ENCODE assay signal across 27 cellular contexts in genomic region chr1:202251424-202252256, GRCh38. TPM values are rescaled to one million over a fixed set of nuclear protein-coding genes. Genes with fewer than 3 reads are reported as not detected.
DNase-seq lines count a peak whose midpoint lies in the region; ATAC-seq, FAIRE-seq and TF ChIP-seq lines count a peak whose summit lies in the region.
"Had no signal": no experiment of that assay in that cellular context is flagged by ENCODE, and none has a peak within 500 bp of the region (broad histone marks: within the 10 kb centered on the region; RNA-seq: fewer than 3 reads in every experiment).

No MANE protein-coding gene starts in this region.

- in situ Hi-C loops in K562 (cut with MboI) = no loop called here

- H3K36me3 ChIP-seq in HEK293 (ENCODE audit: control insufficient read depth in 2 of 2, insufficient read depth in 1 of 2, low read length in 2 of 2) = no peaks in the 10 kb centered on the region
- no peaks in the 10 kb centered on the region for H3K36me3 ChIP-seq in K562 (ENCODE audit: control insufficient read depth, insufficient read depth, low read length)
- no peaks in the 10 kb centered on the region for H3K36me3 ChIP-seq in spleen
- H3K36me3 ChIP-seq: gastrocnemius medialis, HAP-1, prostate gland, upper lobe of left lung had no signal

- H3K27me3 ChIP-seq in K562 (ENCODE audit: control insufficient read depth in 2 of 2, insufficient read depth in 2 of 2, low read length in 2 of 2) (peaks cover 38 to 69% of the 10 kb centered on the region in 2 experiments), spleen (replicated peaks in 1 of 7) (peaks cover 0 to 9% (median 0%) of the 10 kb centered on the region in 7 donors)
- H3K27me3 ChIP-seq: gastrocnemius medialis, upper lobe of left lung had no signal

- BruUV-seq in K562 (replicated peaks; lab: Mats Ljungman, UMichigan) = no TSS peak

- H2AFZ ChIP-seq in K562 (ENCODE audit: low read depth, low read length) = no peak overlapping the region

- no peak overlapping the region for H3K27ac Mint-ChIP-seq in activated naive CD4-positive, alpha-beta T cell treated with anti-CD3 and anti-CD28 coated beads, Interleukin-2, amount 10 ng/mL, durations not matched to agents 7 days and 5 days
- H3K27ac Mint-ChIP-seq: activated CD4-positive, alpha-beta T cell treated with anti-CD3 and anti-CD28 coated beads, Interleukin-2, amount 10 ng/mL, durations not matched to agents 7 days and 5 days; activated naive CD8-positive, alpha-beta T cell treated with anti-CD3 and anti-CD28 coated beads, Interleukin-2, amount 10 ng/mL, durations not matched to agents 7 days and 5 days; activated T-helper 2 cell treated with anti-CD3 and anti-CD28 coated beads, Interferon-gamma antibody, Interleukin-2, Interleukin-4, amounts not matched to agents 10 μg/mL and 5 μg/mL and 100 μg/mL, durations not matched to agents 14 hours and 24 hours and 36 hours; B cell; T-helper 1 cell treated with Interleukin-12 subunit alpha and Interleukin-12 subunit beta and Interleukin-4 antibody, amounts not matched to agents 30 μg/mL and 1 μg/mL, for 36 hours had no signal

- ATAC-seq in K562 (no peak), GM18861 (IDR thresholded peaks at IDR 0.05; ENCODE audit: unreplicated experiment) (no peak), HG03354 (IDR thresholded peaks at IDR 0.05; ENCODE audit: poor library complexity, severe bottlenecking, unreplicated experiment) (no peak)
- ATAC-seq: gastrocnemius medialis, left colon had no signal

- FAIRE-seq in K562 (lab: Jason Lieb, UNC) = no peak
- FAIRE-seq: GM19239 had no signal

- TF ChIP-seq POLR2A in K562 (conservative IDR thresholded peaks at IDR 0.05) (no peak), spleen (IDR thresholded peaks at IDR 0.05) (no peak)

- WGBS in K562 (ENCODE audit: insufficient coverage, low coverage, missing lambda C conversion rate) = 0% methylated on average over 5 of the region's 6 CpGs
- 42 to 51% (median 44%) methylated on average over 5 to 6 of the region's 6 CpGs for WGBS in spleen, 5 donors

- peaks cover 55% of the 10 kb centered on the region for H3K27me3 Mint-ChIP-seq in activated naive CD4-positive, alpha-beta T cell treated with anti-CD3 and anti-CD28 coated beads, Interleukin-2, amount 10 ng/mL, durations not matched to agents 7 days and 5 days
- H3K27me3 Mint-ChIP-seq: central memory CD8-positive, alpha-beta T cell had no signal

- H3K9ac ChIP-seq in K562 (ENCODE audit: insufficient read depth in 1 of 2, low read depth in 2 of 2, low read length in 2 of 2) = no peak overlapping the region
- H3K9ac ChIP-seq: SK-N-SH had no signal

- TF ChIP-seq RAD21 in K562 (CRISPR knock-in tag; conservative IDR thresholded peaks at IDR 0.05 in 1 of 2, IDR thresholded peaks at IDR 0.05 in 1 of 2) = no peak

- intact Hi-C loops in K562 (cut with micrococcal nuclease) = no loop called here
- intact Hi-C loops in spleen (cut with DNase I; ENCODE audit: low total_unique reads) = no loop called here

- H3K4me1 ChIP-seq in HEK293 (ENCODE audit: control insufficient read depth, insufficient read depth, low read length) (no peaks in the 10 kb centered on the region), K562 (replicated peaks in 1 of 2; ENCODE audit: control insufficient read depth in 2 of 2, insufficient read depth in 2 of 2, low read length in 2 of 2) (no peaks in the 10 kb centered on the region; a peak in 2 of 5 replicates), spleen (no peaks in the 10 kb centered on the region)
- H3K4me1 ChIP-seq: gastrocnemius medialis, HAP-1, prostate gland, upper lobe of left lung had no signal

- no peaks in the 10 kb centered on the region for H3K9me3 ChIP-seq in HEK293 (ENCODE audit: control insufficient read depth, insufficient read depth, low read depth, low read length)
- no peaks in the 10 kb centered on the region for H3K9me3 ChIP-seq in K562 (replicated peaks; ENCODE audit: control insufficient read depth, insufficient read depth, low read depth, low read length)
- no peaks in the 10 kb centered on the region for H3K9me3 ChIP-seq in spleen
- H3K9me3 ChIP-seq: gastrocnemius medialis, HAP-1, prostate gland, SK-N-SH, upper lobe of left lung had no signal

- H3K4me3 ChIP-seq in HEK293 (ENCODE audit: low read depth, low read length) = no peak overlapping the region
- no peak overlapping the region for H3K4me3 ChIP-seq in K562
- H3K4me3 ChIP-seq in spleen = no peak overlapping the region
- H3K4me3 ChIP-seq: gastrocnemius medialis, HAP-1, prostate gland, upper lobe of left lung had no signal

- H3K9me3 Mint-ChIP-seq in activated naive CD4-positive, alpha-beta T cell treated with anti-CD3 and anti-CD28 coated beads, Interleukin-2, amount 10 ng/mL, durations not matched to agents 7 days and 5 days = no peaks in the 10 kb centered on the region
- H3K9me3 Mint-ChIP-seq: activated CD4-positive, alpha-beta T cell treated with anti-CD3 and anti-CD28 coated beads, Interleukin-2, amount 10 ng/mL, durations not matched to agents 7 days and 5 days; activated naive CD8-positive, alpha-beta T cell treated with anti-CD3 and anti-CD28 coated beads, Interleukin-2, amount 10 ng/mL, durations not matched to agents 7 days and 5 days; activated T-helper 2 cell treated with anti-CD3 and anti-CD28 coated beads, Interferon-gamma antibody, Interleukin-2, Interleukin-4, amounts not matched to agents 10 μg/mL and 5 μg/mL and 100 μg/mL, durations not matched to agents 14 hours and 24 hours and 36 hours; central memory CD8-positive, alpha-beta T cell; T-helper 1 cell treated with Interleukin-12 subunit alpha and Interleukin-12 subunit beta and Interleukin-4 antibody, amounts not matched to agents 30 μg/mL and 1 μg/mL, for 36 hours had no signal

- no peak overlapping the region for H3K4me2 ChIP-seq in K562 (ENCODE audit: insufficient read depth, low read length)
- H3K4me2 ChIP-seq: SK-N-SH had no signal

- peak; percentile 7 for DNase-seq in activated naive CD4-positive, alpha-beta T cell treated with anti-CD3 and anti-CD28 coated beads, Interleukin-2, amount 10 ng/mL, durations not matched to agents 7 days and 5 days
- DNase-seq in activated naive CD4-positive, alpha-beta T cell treated with anti-CD3 and anti-CD28 coated beads, Interleukin-2, amount 50 U/mL, for 16 hours = no peak
- no peak for DNase-seq in K562 (ENCODE audit: extremely low read depth in 1 of 4, low spot score in 3 of 4)
- peak; percentile 46 for DNase-seq in spleen
- DNase-seq in stimulated activated naive CD4-positive, alpha-beta T cell treated with Interleukin-2 at 50 U/mL for 16 hours (lab: John Stamatoyannopoulos, UW) = no peak
- DNase-seq: activated CD4-positive, alpha-beta T cell treated with anti-CD3 and anti-CD28 coated beads, Interleukin-2, amount 10 ng/mL, durations not matched to agents 7 days and 5 days; activated CD8-positive, alpha-beta memory T cell treated with anti-CD3 and anti-CD28 coated beads, Interleukin-2, amount 50 U/mL, for 48 hours; activated naive CD8-positive, alpha-beta T cell treated with anti-CD3 and anti-CD28 coated beads, Interleukin-2, amount 10 ng/mL, durations not matched to agents 7 days and 5 days; gastrocnemius medialis; KG1; left colon; NCI-H1417; OCI-M1; SK-N-SH had no signal

- no peak for TF ChIP-seq CTCF in HEK293 (tag by site-specific recombination; IDR thresholded peaks at IDR 0.05)
- TF ChIP-seq CTCF in K562 (IDR thresholded peaks at IDR 0.05 in 2 of 3, conservative IDR thresholded peaks at IDR 0.05 in 1 of 3; ENCODE audit: insufficient read depth in 2 of 3, low read depth in 1 of 3, low read length in 3 of 3) = no peak
- TF ChIP-seq CTCF in spleen (IDR thresholded peaks at IDR 0.05 in 8 of 11, conservative IDR thresholded peaks at IDR 0.05 in 3 of 11) = no peak

- H3K79me2 ChIP-seq in K562 (ENCODE audit: control insufficient read depth, insufficient read depth, low read length) = no peaks in the 10 kb centered on the region

- H3K9me1 ChIP-seq in K562 (ENCODE audit: control insufficient read depth, insufficient read depth, low read length) = no peaks in the 10 kb centered on the region

- no peak overlapping the region for H3K27ac ChIP-seq in HEK293 (ENCODE audit: extremely low read depth, low read depth, low read length)
- H3K27ac ChIP-seq in K562 (ENCODE audit: extremely low read depth, low read depth, low read length) = no peak overlapping the region
- H3K27ac ChIP-seq in spleen = no peak overlapping the region
- H3K27ac ChIP-seq: gastrocnemius medialis, prostate gland, upper lobe of left lung had no signal

- H4K20me1 ChIP-seq in K562 (replicated peaks; ENCODE audit: control insufficient read depth, insufficient read depth, low read length) = 0 out of 2 replicates have a peak, but pooled peaks cover 9% of the 10 kb centered on the region

- no peak overlapping the region for H3K4me3 Mint-ChIP-seq in activated naive CD4-positive, alpha-beta T cell treated with anti-CD3 and anti-CD28 coated beads, Interleukin-2, amount 10 ng/mL, durations not matched to agents 7 days and 5 days
- H3K4me3 Mint-ChIP-seq: activated CD4-positive, alpha-beta T cell treated with anti-CD3 and anti-CD28 coated beads, Interleukin-2, amount 10 ng/mL, durations not matched to agents 7 days and 5 days; activated naive CD8-positive, alpha-beta T cell treated with anti-CD3 and anti-CD28 coated beads, Interleukin-2, amount 10 ng/mL, durations not matched to agents 7 days and 5 days; B cell; central memory CD8-positive, alpha-beta T cell; T-helper 1 cell treated with Interleukin-12 subunit alpha and Interleukin-12 subunit beta and Interleukin-4 antibody, amounts not matched to agents 30 μg/mL and 1 μg/mL, for 36 hours had no signal

- H3K4me1 Mint-ChIP-seq in activated naive CD4-positive, alpha-beta T cell treated with anti-CD3 and anti-CD28 coated beads, Interleukin-2, amount 10 ng/mL, durations not matched to agents 7 days and 5 days = peaks cover under 1% of the 10 kb centered on the region
- H3K4me1 Mint-ChIP-seq: activated naive CD8-positive, alpha-beta T cell treated with anti-CD3 and anti-CD28 coated beads, Interleukin-2, amount 10 ng/mL, durations not matched to agents 7 days and 5 days; B cell had no signal

- no peaks in the 10 kb centered on the region for H3K36me3 Mint-ChIP-seq in activated naive CD4-positive, alpha-beta T cell treated with anti-CD3 and anti-CD28 coated beads, Interleukin-2, amount 10 ng/mL, durations not matched to agents 7 days and 5 days
- H3K36me3 Mint-ChIP-seq: activated naive CD8-positive, alpha-beta T cell treated with anti-CD3 and anti-CD28 coated beads, Interleukin-2, amount 10 ng/mL, durations not matched to agents 7 days and 5 days had no signal

- CTCF ChIA-PET in activated naive CD4-positive, alpha-beta T cell treated with anti-CD3 and anti-CD28 coated beads, Interleukin-2, amount 10 ng/mL, durations not matched to agents 7 days and 5 days (lab: Charles Lee) = interaction anchor here (1.0 to 1.5 kb wide), 4 partner anchors 23 to 67 kb away, joined by 3 to 4 read pairs (median 3); no protein-coding TSS in a partner anchor
- CTCF ChIA-PET in HEK293 (lab: Yijun Ruan, JAX) = interaction anchor here (0.7 to 1.4 kb wide), 3 partner anchors 9 to 93 kb away, joined by 4 to 7 read pairs (median 5); no protein-coding TSS in a partner anchor
- CTCF ChIA-PET in K562 (lab: Yijun Ruan, JAX; ENCODE audit: low intra/inter-chr PET ratio) = no interaction called here

- no peak for TF ChIP-seq EP300 in K562 (IDR thresholded peaks at IDR 0.05; ENCODE audit: low read length)

- POLR2A ChIA-PET in HEK293 (lab: Yijun Ruan, JAX) (no interaction called here), K562 (lab: Yijun Ruan, JAX) (interaction anchor here (0.7 kb wide), 1 partner anchor 23 kb away, joined by 3 read pairs; no protein-coding TSS in a partner anchor)

RNA-seq across cellular contexts. Expression of gene LGR6, which starts 58.0 kb away (rescaled TPM):
- total RNA-seq in K562 (2011; cell fraction: chromatin; rRNA removed; ENCODE audit: low replicate concordance) = 0.72 and 0.77 TPM in 2 replicates
- 0.17 and 0.79 TPM in 2 replicates for total RNA-seq in K562 (2011; cell fraction: nucleolus; rRNA removed)
- total RNA-seq in K562 (2011; cell fraction: nucleoplasm; rRNA removed) = 0.66 and 0.76 TPM in 2 replicates
- 0.12 and 0.45 TPM in 2 replicates for total RNA-seq in K562 (2014; rRNA removed)
- total RNA-seq in K562 (2014; rRNA removed; fragmentation: Illumina TruSeq; extraction: Trizol) = 0.11 and 0.13 TPM in 2 replicates
- total RNA-seq in K562 (2015; rRNA removed; fragmentation: Illumina TruSeq; extraction: Trizol) = 0.26 and 0.29 TPM in 2 replicates
- total RNA-seq in K562 (2021) = 0.20 and 0.31 TPM in 2 replicates
- polyA plus RNA-seq in K562 (2011; rRNA removed) = 0.14 and 0.47 TPM in 2 replicates
- 0.22 and 0.24 TPM in 2 replicates for polyA plus RNA-seq in K562 (2011; cell fraction: cytosol; rRNA removed)
- 1.2 and 1.8 TPM in 2 replicates for polyA plus RNA-seq in K562 (2011; cell fraction: nucleus; rRNA removed)
- 0.26 and 0.96 TPM in 2 replicates for polyA plus RNA-seq in K562 (2012)
- 0.21 and 0.54 TPM in 2 replicates for polyA plus RNA-seq in K562 (2014; fragmentation: Illumina TruSeq; extraction: Trizol)
- under 1 TPM in 1 of 2 experiments, not detected in 1; 0.01 TPM for polyA plus RNA-seq in K562 (2014; fragmentation: Nextera tagmentation; extraction: Ambion mirVana)
- 0.12 and 0.42 TPM in 2 replicates for polyA plus RNA-seq in K562 (2014; rRNA removed)
- polyA minus RNA-seq in K562 (2011; rRNA and poly(A)+ RNA removed) = not detected in 2 replicates
- polyA minus RNA-seq in K562 (2011; cell fraction: cytosol; rRNA and poly(A)+ RNA removed) = not detected in 2 replicates
- 0.40 and 0.89 TPM in 2 replicates for polyA minus RNA-seq in K562 (2011; cell fraction: nucleus; rRNA and poly(A)+ RNA removed)
- 10 to 100 TPM in 3 of 7 donors, 1 to 10 TPM in 4; 1.9 to 24.5 (median 8.6) TPM for total RNA-seq in spleen
- 1 to 10 TPM in 2 of 3 donors, under 1 TPM in 1; 0.61 to 3.3 (median 2.0) TPM for polyA plus RNA-seq in spleen
- total RNA-seq: activated CD4-positive, alpha-beta T cell treated with anti-CD3 and anti-CD28 coated beads, Interleukin-2, amount 10 ng/mL, durations not matched to agents 7 days and 5 days; activated T-helper 2 cell treated with anti-CD3 and anti-CD28 coated beads, Interferon-gamma antibody, Interleukin-2, Interleukin-4, amounts not matched to agents 10 μg/mL and 5 μg/mL and 100 μg/mL, durations not matched to agents 14 hours and 24 hours and 36 hours; B cell; dermis microvascular lymphatic vessel endothelial cell; HT1080 had no signal

Comparison
In these comparisons a context has a peak if more than half of its experiments do, and no peak if none do; other contexts are left out.
1. DNase-seq: peak in activated naive CD4-positive, alpha-beta T cell treated with anti-CD3 and anti-CD28 coated beads, Interleukin-2, amount 10 ng/mL, durations not matched to agents 7 days and 5 days (single experiment) and spleen (single experiment); none in activated naive CD4-positive, alpha-beta T cell treated with anti-CD3 and anti-CD28 coated beads, Interleukin-2, amount 50 U/mL, for 16 hours (single experiment), K562 (0 of 4) and stimulated activated naive CD4-positive, alpha-beta T cell treated with Interleukin-2 at 50 U/mL for 16 hours (single experiment).